8 cellular contexts compared by ENCODE assay signal in genomic region chr12:96400631-96401060, GRCh38. TPM values are rescaled to one million over a fixed set of nuclear protein-coding genes. Genes with fewer than 3 reads are reported as not detected.
DNase-seq lines count a peak whose midpoint lies in the region; ATAC-seq and TF ChIP-seq lines count a peak whose summit lies in the region.

No MANE protein-coding gene starts in this region.

- H3K27ac Mint-ChIP-seq in activated T-helper 2 cell treated with anti-CD3 and anti-CD28 coated beads, Interferon-gamma antibody, Interleukin-2, Interleukin-4, amounts not matched to agents 10 μg/mL and 5 μg/mL and 100 μg/mL, durations not matched to agents 14 hours and 24 hours and 36 hours = peak overlapping the region; percentile 96

- H3K27ac ChIP-seq in left ventricle myocardium inferior (replicated peaks) = peak overlapping the region; percentile 96

- DNase-seq in EL (peak; percentile 50), left ventricle myocardium inferior (no peak), retinal pigment epithelial cell (ENCODE audit: low read depth) (no peak), T1000 (lab: John Stamatoyannopoulos, UW) (no peak)
- peak; percentile 35 for DNase-seq in Jurkat, Clone E6-1 (ENCODE audit: low read depth, low spot score)
- no peak for DNase-seq in activated T-helper 2 cell treated with anti-CD3 and anti-CD28 coated beads, Interferon-gamma antibody, Interleukin-2, Interleukin-4, amounts not matched to agents 10 μg/mL and 5 μg/mL and 100 μg/mL, durations not matched to agents 14 hours and 24 hours and 36 hours (ENCODE audit: low spot score)

- peak overlapping the region; percentile 90 for H3K4me3 Mint-ChIP-seq in activated T-helper 2 cell treated with anti-CD3 and anti-CD28 coated beads, Interferon-gamma antibody, Interleukin-2, Interleukin-4, amounts not matched to agents 10 μg/mL and 5 μg/mL and 100 μg/mL, durations not matched to agents 14 hours and 24 hours and 36 hours (ENCODE audit: low read depth)

- no peak for TF ChIP-seq CTCF in left ventricle myocardium inferior (IDR thresholded peaks at IDR 0.05; ENCODE audit: borderline replicate concordance)
- TF ChIP-seq CTCF in retinal pigment epithelial cell (conservative IDR thresholded peaks at IDR 0.05; ENCODE audit: low read depth, low read length) = no peak

- intact Hi-C loops in activated T-helper 2 cell treated with anti-CD3 and anti-CD28 coated beads, Interferon-gamma antibody, Interleukin-2, Interleukin-4, amounts not matched to agents 10 μg/mL and 5 μg/mL and 100 μg/mL, durations not matched to agents 14 hours and 24 hours and 36 hours (cut with micrococcal nuclease) = loop anchor here (1.0 to 5.0 kb wide), 10 partner anchors 19 to 363 kb away; partner anchors contain the start of gene LTA4H
- intact Hi-C loops in left ventricle myocardium inferior (cut with micrococcal nuclease) = loop anchor here (10.0 kb wide), 1 partner anchor 104 kb away; no protein-coding TSS in a partner anchor

- H3K9me3 ChIP-seq in left ventricle myocardium inferior (replicated peaks) = no peaks in the 10 kb centered on the region

- no peaks in the 10 kb centered on the region for H3K36me3 ChIP-seq in left ventricle myocardium inferior

- H3K4me3 ChIP-seq in Jurkat, Clone E6-1 (ENCODE audit: low read length) = peak overlapping the region; percentile 70
- peak overlapping the region; percentile 90 for H3K4me3 ChIP-seq in left ventricle myocardium inferior
- H3K4me3 ChIP-seq in retinal pigment epithelial cell (ENCODE audit: low read length) = peak overlapping the region; percentile 82

- H3K4me1 Mint-ChIP-seq in activated T-helper 2 cell treated with anti-CD3 and anti-CD28 coated beads, Interferon-gamma antibody, Interleukin-2, Interleukin-4, amounts not matched to agents 10 μg/mL and 5 μg/mL and 100 μg/mL, durations not matched to agents 14 hours and 24 hours and 36 hours (ENCODE audit: low read depth) = peaks cover 43% of the 10 kb centered on the region

- peaks cover 61% of the 10 kb centered on the region for H3K4me1 ChIP-seq in left ventricle myocardium inferior

- ATAC-seq in GM21423 (IDR thresholded peaks at IDR 0.05; ENCODE audit: unreplicated experiment) = peak; percentile 3
- no peak for ATAC-seq in HG03442 (IDR thresholded peaks at IDR 0.05; ENCODE audit: unreplicated experiment)

- H3K36me3 Mint-ChIP-seq in activated T-helper 2 cell treated with anti-CD3 and anti-CD28 coated beads, Interferon-gamma antibody, Interleukin-2, Interleukin-4, amounts not matched to agents 10 μg/mL and 5 μg/mL and 100 μg/mL, durations not matched to agents 14 hours and 24 hours and 36 hours (ENCODE audit: low read depth) = peaks cover 2% of the 10 kb centered on the region

- H3K27me3 ChIP-seq in left ventricle myocardium inferior (ENCODE audit: low read depth) = no peaks in the 10 kb centered on the region

- no peaks in the 10 kb centered on the region for H3K27me3 Mint-ChIP-seq in activated T-helper 2 cell treated with anti-CD3 and anti-CD28 coated beads, Interferon-gamma antibody, Interleukin-2, Interleukin-4, amounts not matched to agents 10 μg/mL and 5 μg/mL and 100 μg/mL, durations not matched to agents 14 hours and 24 hours and 36 hours (ENCODE audit: low read depth)

- no peaks in the 10 kb centered on the region for H3K9me3 Mint-ChIP-seq in activated T-helper 2 cell treated with anti-CD3 and anti-CD28 coated beads, Interferon-gamma antibody, Interleukin-2, Interleukin-4, amounts not matched to agents 10 μg/mL and 5 μg/mL and 100 μg/mL, durations not matched to agents 14 hours and 24 hours and 36 hours

RNA-seq across cellular contexts. Expression of gene CDK17, which starts 0.4 kb away (rescaled TPM):
- 14.6 TPM for polyA plus RNA-seq in Jurkat, Clone E6-1 (2012; ENCODE audit: insufficient read depth, insufficient read length)
- 34.7 and 37.6 TPM in 2 replicates for total RNA-seq in activated T-helper 2 cell treated with anti-CD3 and anti-CD28 coated beads, Interferon-gamma antibody, Interleukin-2, Interleukin-4, amounts not matched to agents 10 μg/mL and 5 μg/mL and 100 μg/mL, durations not matched to agents 14 hours and 24 hours and 36 hours
- 15.9 TPM for total RNA-seq in left ventricle myocardium inferior

Comparison
In these comparisons a context has a peak if more than half of its experiments do, and no peak if none do; other contexts are left out.
1. DNase-seq: peak in EL (single experiment) and Jurkat, Clone E6-1 (single experiment); none in activated T-helper 2 cell treated with anti-CD3 and anti-CD28 coated beads, Interferon-gamma antibody, Interleukin-2, Interleukin-4, amounts not matched to agents 10 μg/mL and 5 μg/mL and 100 μg/mL, durations not matched to agents 14 hours and 24 hours and 36 hours (single experiment), left ventricle myocardium inferior (single experiment), retinal pigment epithelial cell (single experiment) and T1000 (single experiment).
2. Peak in every context shown above with its lines, with median percentiles within 50 percentile points of each other: H3K4me3 ChIP-seq.